In genomic region chr18:8279348-8279747, GRCh38 we compare ENCODE assay signal across 19 cellular contexts.
DNase-seq lines count a peak whose midpoint lies in the region; ATAC-seq, FAIRE-seq and TF ChIP-seq lines count a peak whose summit lies in the region.
"Had no signal": no experiment of that assay in that cellular context is flagged by ENCODE, and none has a peak within 500 bp of the region (broad histone marks: within the 10 kb centered on the region; RNA-seq: fewer than 3 reads in every experiment).

No MANE protein-coding gene starts in this region.

- peaks cover 4% of the 10 kb centered on the region for H3K9me3 Mint-ChIP-seq in activated T-cell treated with anti-CD3 and anti-CD28 coated beads, Interleukin-2, amount 50 U/mL, for 4 hours
- H3K9me3 Mint-ChIP-seq: H9 had no signal

- H3K9me3 ChIP-seq in AG04450 (ENCODE audit: control insufficient read depth, insufficient read depth, low read length) = no peaks in the 10 kb centered on the region
- no peaks in the 10 kb centered on the region for H3K9me3 ChIP-seq in pancreas
- H3K9me3 ChIP-seq: BE2C had no signal

- H3K27me3 ChIP-seq in AG04450 (ENCODE audit: control insufficient read depth, insufficient read depth, low read length) (no peaks in the 10 kb centered on the region), pancreas (no peaks in the 10 kb centered on the region)
- H3K27me3 ChIP-seq: BE2C had no signal

- H3K36me3 ChIP-seq in pancreas = no peaks in the 10 kb centered on the region
- H3K36me3 ChIP-seq: BE2C had no signal

- peaks cover 7 to 19% (median 13%) of the 10 kb centered on the region in 3 donors for H3K4me1 ChIP-seq in pancreas
- H3K4me1 ChIP-seq: BE2C had no signal

- POLR2A ChIA-PET in AG04450 (lab: Yijun Ruan, JAX) = no interaction called here

- CTCF ChIA-PET in AG04450 (lab: Charles Lee) = no interaction called here

- 67 to 69% methylated on average over 9 of the region's 9 CpGs for WGBS in pancreas, 2 donors

- H3K27ac ChIP-seq in AG04450 (ENCODE audit: low read depth, low read length) (peak overlapping the region; percentile 2), pancreas (peak overlapping the region in 2 of 4 donors; percentile 20 to 58)

- DNase-seq in AG04450 (ENCODE audit: low read depth, low spot score) = no peak
- peak; percentile 35 for DNase-seq in SK-N-DZ (ENCODE audit: low spot score)
- DNase-seq in fibroblast of mammary gland (ENCODE audit: low read depth) = peak; percentile 12
- no peak for DNase-seq in pancreas
- no peak for DNase-seq in activated T-cell treated with anti-CD3 and anti-CD28 coated beads, Interleukin-2, amount 50 U/mL, for 4 hours
- DNase-seq in posterior cingulate gyrus = no peak
- no peak for DNase-seq in NCI-H2227 (lab: John Stamatoyannopoulos, UW; ENCODE audit: unreplicated experiment)
- DNase-seq: BE2C; C1 segment of cervical spinal cord; CD4-positive, CD25-positive, alpha-beta regulatory T cell; CD8-positive, alpha-beta memory T cell; COR-L47; DMS 273 treated with DMSO at 0.1 percent for 48 hours; DMS53; DND-41; EL; H9 had no signal

- H3K36me3 Mint-ChIP-seq in activated T-cell treated with anti-CD3 and anti-CD28 coated beads, Interleukin-2, amount 50 U/mL, for 4 hours (ENCODE audit: insufficient read depth) = no peaks in the 10 kb centered on the region
- H3K36me3 Mint-ChIP-seq: CD4-positive, CD25-positive, alpha-beta regulatory T cell; CD8-positive, alpha-beta memory T cell had no signal

- H3K4me3 ChIP-seq in AG04450 (ENCODE audit: low read depth, low read length) = no peak overlapping the region
- no peak overlapping the region for H3K4me3 ChIP-seq in fibroblast of mammary gland (ENCODE audit: control insufficient read depth, low read depth, low read length)
- no peak overlapping the region for H3K4me3 ChIP-seq in pancreas
- H3K4me3 ChIP-seq: GM12878 had no signal

- TF ChIP-seq CTCF in AG04450 (IDR thresholded peaks at IDR 0.05; ENCODE audit: low read depth, low read length) (no peak), fibroblast of mammary gland (conservative IDR thresholded peaks at IDR 0.05; ENCODE audit: control insufficient read depth, insufficient read depth, low read depth, low read length) (no peak), pancreas (IDR thresholded peaks at IDR 0.05) (no peak)

- H3K4me1 Mint-ChIP-seq in activated T-cell treated with anti-CD3 and anti-CD28 coated beads, Interleukin-2, amount 50 U/mL, for 4 hours (ENCODE audit: low read depth) = no peaks in the 10 kb centered on the region
- H3K4me1 Mint-ChIP-seq: CD4-positive, CD25-positive, alpha-beta regulatory T cell; CD8-positive, alpha-beta memory T cell had no signal

- FAIRE-seq in pancreas (lab: Jason Lieb, UNC) = no peak
- FAIRE-seq: GM12878, H1 had no signal

- intact Hi-C loops in pancreas (cut with DNase I) (no loop called here), posterior cingulate gyrus (cut with DNase I) (no loop called here)

- ATAC-seq in pancreas = peak in 3 of 4 donors; percentile 4 to 21 (median 4)
- no peak for ATAC-seq in activated T-cell treated with anti-CD3 and anti-CD28 coated beads, Interleukin-2, amount 50 U/mL, for 4 hours
- ATAC-seq: GM12878 had no signal

- no peak overlapping the region for H3K4me3 Mint-ChIP-seq in activated T-cell treated with anti-CD3 and anti-CD28 coated beads, Interleukin-2, amount 50 U/mL, for 4 hours
- H3K4me3 Mint-ChIP-seq: CD4-positive, CD25-positive, alpha-beta regulatory T cell; CD8-positive, alpha-beta memory T cell; H9 had no signal

- no peaks in the 10 kb centered on the region for H3K27me3 Mint-ChIP-seq in activated T-cell treated with anti-CD3 and anti-CD28 coated beads, Interleukin-2, amount 50 U/mL, for 4 hours (ENCODE audit: low read depth)
- H3K27me3 Mint-ChIP-seq: CD4-positive, CD25-positive, alpha-beta regulatory T cell; CD8-positive, alpha-beta memory T cell had no signal

Comparison
In these comparisons a context has a peak if more than half of its experiments do, and no peak if none do; other contexts are left out.
1. DNase-seq: peak in SK-N-DZ (single experiment) and fibroblast of mammary gland (single experiment); none in AG04450 (single experiment), pancreas (0 of 6), activated T-cell treated with anti-CD3 and anti-CD28 coated beads, Interleukin-2, amount 50 U/mL, for 4 hours (single experiment), posterior cingulate gyrus (0 of 10) and NCI-H2227 (single experiment).
2. ATAC-seq: peak in pancreas (3 of 4); none in activated T-cell treated with anti-CD3 and anti-CD28 coated beads, Interleukin-2, amount 50 U/mL, for 4 hours (0 of 2).